Comparison of ENCODE assay signal across 29 cellular contexts in genomic region chr5:95063492-95063891, GRCh38.
"Had no signal": no experiment of that assay in that cellular context is flagged by ENCODE, and none has a peak within 500 bp of the region (broad histone marks: within the 10 kb centered on the region; RNA-seq: fewer than 3 reads in every experiment).

No MANE protein-coding gene starts in this region.

- H3K36me3 Mint-ChIP-seq: naive thymus-derived CD8-positive, alpha-beta T cell; stimulated activated naive B cell treated with anti-CD40 and anti-IgM and Interleukin-4, amounts not matched to agents 10 μg/mL and 1 μg/mL and 100 μg/mL, for 72 hours had no signal

- ATAC-seq: heart right ventricle; left cardiac atrium; left lung; lower lobe of right lung; naive thymus-derived CD8-positive, alpha-beta T cell; pancreas; right cardiac atrium; sciatic nerve; stimulated activated naive B cell treated with anti-CD40 and anti-IgM and Interleukin-4, amounts not matched to agents 10 μg/mL and 1 μg/mL and 100 μg/mL, for 72 hours; stimulated activated naive CD8-positive, alpha-beta T cell treated with anti-CD3 and anti-CD28 coated beads, Interleukin-15, Interleukin-2, amounts not matched to agents 100 U/mL and 50 U/mL, for 24 hours had no signal

- H3K4me3 ChIP-seq: heart right ventricle, hepatocyte, left lung, lower lobe of right lung, pancreas, prostate gland, skin epidermis, stomach, testis, thyroid gland, transverse colon, upper lobe of left lung had no signal

- H3K4me1 Mint-ChIP-seq: nephron had no signal

- H3K27me3 Mint-ChIP-seq: stimulated activated naive B cell treated with anti-CD40 and anti-IgM and Interleukin-4, amounts not matched to agents 10 μg/mL and 1 μg/mL and 100 μg/mL, for 72 hours had no signal

- H3K27ac ChIP-seq: heart right ventricle, hepatocyte, left lung, lower lobe of right lung, pancreas, prostate gland, skin epidermis, stomach, testis, thyroid gland, transverse colon, upper lobe of left lung had no signal

- H3K27me3 ChIP-seq: heart right ventricle, hepatocyte, left lung, pancreas, stomach, testis, thyroid gland, transverse colon, upper lobe of left lung had no signal

- H3K9me3 Mint-ChIP-seq: stimulated activated naive B cell treated with anti-CD40 and anti-IgM and Interleukin-4, amounts not matched to agents 10 μg/mL and 1 μg/mL and 100 μg/mL, for 72 hours had no signal

- H3K4me1 ChIP-seq: pancreas, prostate gland, testis, thyroid gland, transverse colon, upper lobe of left lung had no signal

- H3K4me2 ChIP-seq: hepatocyte had no signal

- DNase-seq: heart right ventricle; kidney glomerular epithelial cell; left cardiac atrium; left lung; lower lobe of right lung; mammary epithelial cell; mesenchymal stem cell; naive thymus-derived CD8-positive, alpha-beta T cell; pancreas; posterior cingulate gyrus; retina; right cardiac atrium; stimulated activated CD4-positive, alpha-beta T cell treated with anti-CD3 and anti-CD28 coated beads, Interleukin-12 subunit alpha, Interleukin-12 subunit beta, amount 100 ng/mL, for 4 hours; stimulated activated CD4-positive, alpha-beta T cell treated with anti-CD3 and anti-CD28 coated beads, Interleukin-15, amount 100 ng/mL, for 24 hours; stimulated activated CD4-positive, alpha-beta T cell treated with anti-CD3 and anti-CD28 coated beads, Interleukin-2, amount 100 ng/mL, for 24 hours; stimulated activated CD4-positive, alpha-beta T cell treated with anti-CD3 and anti-CD28 coated beads, Interleukin-4, amount 100 ng/mL, for 1 hour; stimulated activated naive B cell treated with anti-CD40 and anti-IgM and Interleukin-4, amounts not matched to agents 10 μg/mL and 1 μg/mL and 100 μg/mL, for 72 hours; stimulated activated naive CD8-positive, alpha-beta T cell treated with anti-CD3 and anti-CD28 coated beads, Interleukin-15, Interleukin-2, amounts not matched to agents 100 U/mL and 50 U/mL, for 24 hours; stomach; testis; thyroid gland; transverse colon; upper lobe of left lung had no signal

- H3K4me3 Mint-ChIP-seq: naive thymus-derived CD8-positive, alpha-beta T cell; nephron; neural crest cell; stimulated activated naive B cell treated with anti-CD40 and anti-IgM and Interleukin-4, amounts not matched to agents 10 μg/mL and 1 μg/mL and 100 μg/mL, for 72 hours had no signal

- H3K9me3 ChIP-seq: heart right ventricle, left lung, lower lobe of right lung, pancreas, prostate gland, stomach, testis, thyroid gland, transverse colon, upper lobe of left lung had no signal

- H2AFZ ChIP-seq: hepatocyte had no signal

- H3K27ac Mint-ChIP-seq: naive thymus-derived CD8-positive, alpha-beta T cell; nephron; stimulated activated naive B cell treated with anti-CD40 and anti-IgM and Interleukin-4, amounts not matched to agents 10 μg/mL and 1 μg/mL and 100 μg/mL, for 72 hours had no signal

- H3K36me3 ChIP-seq: heart right ventricle, left lung, lower lobe of right lung, pancreas, prostate gland, stomach, thyroid gland, transverse colon, upper lobe of left lung had no signal
